1 cellular context compared by ENCODE assay signal in the genomic region with DNA sequence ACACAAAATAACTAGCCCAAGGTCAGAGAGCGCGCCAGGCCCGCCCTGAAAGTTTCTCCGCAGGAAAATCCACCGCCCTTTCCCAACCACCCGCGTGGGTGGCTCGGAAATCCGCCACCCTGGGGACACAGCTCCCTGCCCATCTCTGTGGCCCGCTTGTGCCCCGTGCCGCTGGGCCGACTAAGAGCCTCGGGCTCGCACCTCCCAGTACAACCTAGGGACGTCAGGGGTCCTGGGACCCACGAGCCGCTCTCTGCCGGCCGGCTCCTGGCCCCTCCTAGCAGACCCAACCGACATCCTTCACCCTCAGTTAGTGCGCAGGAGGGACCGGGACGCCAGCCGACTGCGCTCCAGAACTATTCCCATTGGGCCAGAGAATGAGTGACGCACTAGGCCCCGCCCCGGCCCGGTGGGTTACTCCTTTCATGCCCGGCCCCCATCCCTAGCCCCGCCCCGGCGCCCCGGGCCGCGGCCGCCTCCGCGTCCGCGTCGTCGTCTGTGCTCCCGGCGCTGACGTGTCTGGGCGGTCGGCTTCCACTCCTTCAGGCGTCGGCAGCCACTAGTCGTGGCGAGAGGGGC.
TF ChIP-seq lines count a peak whose summit lies in the region.

No MANE protein-coding gene starts in this region.

TF ChIP-seq in HepG2, 621 proteins besides CTCF, POLR2A, EP300 and RAD21 (continued from another document and continues in another):
- TF ChIP-seq ZNF775 (CRISPR knock-in tag; IDR thresholded peaks at IDR 0.05; ENCODE audit: borderline replicate concordance), result no peak
- no peak for TF ChIP-seq SYNCRIP (IDR thresholded peaks at IDR 0.05; ENCODE audit: insufficient read depth, low read depth, low read length)
- TF ChIP-seq SRSF1 (optimal IDR thresholded peaks at IDR 0.05; ENCODE audit: low read depth, low read length), result no peak
- no peak for TF ChIP-seq ZKSCAN5 (CRISPR knock-in tag; IDR thresholded peaks at IDR 0.05)
- no peak for TF ChIP-seq ZMYM3 (CRISPR knock-in tag; IDR thresholded peaks at IDR 0.05)
- no peak for TF ChIP-seq USF2 (IDR thresholded peaks at IDR 0.05; ENCODE audit: low read depth, low read length)
- no peak for TF ChIP-seq USF2 (CRISPR knock-in tag; IDR thresholded peaks at IDR 0.05; ENCODE audit: borderline replicate concordance)
- no peak for TF ChIP-seq ZNF777 (CRISPR knock-in tag; IDR thresholded peaks at IDR 0.05)
- TF ChIP-seq, protein P1, sequence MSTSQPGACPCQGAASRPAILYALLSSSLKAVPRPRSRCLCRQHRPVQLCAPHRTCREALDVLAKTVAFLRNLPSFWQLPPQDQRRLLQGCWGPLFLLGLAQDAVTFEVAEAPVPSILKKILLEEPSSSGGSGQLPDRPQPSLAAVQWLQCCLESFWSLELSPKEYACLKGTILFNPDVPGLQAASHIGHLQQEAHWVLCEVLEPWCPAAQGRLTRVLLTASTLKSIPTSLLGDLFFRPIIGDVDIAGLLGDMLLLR (CRISPR knock-in tag; IDR thresholded peaks at IDR 0.05), result no peak
- TF ChIP-seq, protein P2, sequence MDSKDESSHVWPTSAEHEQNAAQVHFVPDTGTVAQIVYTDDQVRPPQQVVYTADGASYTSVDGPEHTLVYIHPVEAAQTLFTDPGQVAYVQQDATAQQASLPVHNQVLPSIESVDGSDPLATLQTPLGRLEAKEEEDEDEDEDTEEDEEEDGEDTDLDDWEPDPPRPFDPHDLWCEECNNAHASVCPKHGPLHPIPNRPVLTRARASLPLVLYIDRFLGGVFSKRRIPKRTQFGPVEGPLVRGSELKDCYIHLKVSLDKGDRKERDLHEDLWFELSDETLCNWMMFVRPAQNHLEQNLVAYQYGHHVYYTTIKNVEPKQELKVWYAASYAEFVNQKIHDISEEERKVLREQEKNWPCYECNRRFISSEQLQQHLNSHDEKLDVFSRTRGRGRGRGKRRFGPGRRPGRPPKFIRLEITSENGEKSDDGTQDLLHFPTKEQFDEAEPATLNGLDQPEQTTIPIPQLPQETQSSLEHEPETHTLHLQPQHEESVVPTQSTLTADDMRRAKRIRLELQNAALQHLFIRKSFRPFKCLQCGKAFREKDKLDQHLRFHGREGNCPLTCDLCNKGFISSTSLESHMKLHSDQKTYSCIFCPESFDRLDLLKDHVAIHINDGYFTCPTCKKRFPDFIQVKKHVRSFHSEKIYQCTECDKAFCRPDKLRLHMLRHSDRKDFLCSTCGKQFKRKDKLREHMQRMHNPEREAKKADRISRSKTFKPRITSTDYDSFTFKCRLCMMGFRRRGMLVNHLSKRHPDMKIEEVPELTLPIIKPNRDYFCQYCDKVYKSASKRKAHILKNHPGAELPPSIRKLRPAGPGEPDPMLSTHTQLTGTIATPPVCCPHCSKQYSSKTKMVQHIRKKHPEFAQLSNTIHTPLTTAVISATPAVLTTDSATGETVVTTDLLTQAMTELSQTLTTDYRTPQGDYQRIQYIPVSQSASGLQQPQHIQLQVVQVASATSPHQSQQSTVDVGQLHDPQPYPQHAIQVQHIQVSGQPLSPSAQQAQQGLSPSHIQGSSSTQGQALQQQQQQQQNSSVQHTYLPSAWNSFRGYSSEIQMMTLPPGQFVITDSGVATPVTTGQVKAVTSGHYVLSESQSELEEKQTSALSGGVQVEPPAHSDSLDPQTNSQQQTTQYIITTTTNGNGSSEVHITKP (CRISPR knock-in tag; IDR thresholded peaks at IDR 0.05; ENCODE audit: low read depth), result no peak
- TF ChIP-seq, protein P3, sequence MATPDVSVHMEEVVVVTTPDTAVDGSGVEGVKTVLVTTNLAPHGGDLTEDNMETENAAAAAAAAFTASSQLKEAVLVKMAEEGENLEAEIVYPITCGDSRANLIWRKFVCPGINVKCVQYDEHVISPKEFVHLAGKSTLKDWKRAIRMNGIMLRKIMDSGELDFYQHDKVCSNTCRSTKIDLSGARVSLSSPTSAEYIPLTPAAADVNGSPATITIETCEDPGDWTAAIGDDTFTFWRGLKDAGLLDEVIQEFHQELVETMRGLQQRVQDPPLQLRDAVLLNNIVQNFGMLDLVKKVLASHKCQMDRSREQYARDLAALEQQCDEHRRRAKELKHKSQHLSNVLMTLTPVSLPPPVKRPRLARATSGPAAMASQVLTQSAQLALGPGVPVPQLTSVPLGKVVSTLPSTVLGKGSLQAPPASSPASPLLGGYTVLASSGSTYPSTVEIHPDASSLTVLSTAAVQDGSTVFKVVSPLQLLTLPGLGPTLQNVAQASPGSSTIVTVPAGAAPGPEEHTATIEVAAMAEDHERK (CRISPR knock-in tag; IDR thresholded peaks at IDR 0.05; ENCODE audit: low read depth), result 0 out of 2 replicates have a peak, but pooled peaks have one; percentile 24
- no peak for TF ChIP-seq ZNF674 (CRISPR knock-in tag; IDR thresholded peaks at IDR 0.05; ENCODE audit: low read depth)
- no peak for TF ChIP-seq ZBTB20 (CRISPR knock-in tag; IDR thresholded peaks at IDR 0.05; ENCODE audit: borderline replicate concordance, low read depth)
- peak; percentile 9; the same call in 1 of the 2 replicates for TF ChIP-seq MEF2D (CRISPR knock-in tag; IDR thresholded peaks at IDR 0.05)
- 0 out of 2 replicates have a peak, but pooled peaks have one; percentile 0 for TF ChIP-seq CREB3 (CRISPR knock-in tag; IDR thresholded peaks at IDR 0.05)
- TF ChIP-seq MYC (CRISPR knock-in tag; IDR thresholded peaks at IDR 0.05; ENCODE audit: borderline replicate concordance), result no peak
- TF ChIP-seq ZNF577 (CRISPR knock-in tag; IDR thresholded peaks at IDR 0.05; ENCODE audit: borderline replicate concordance, low read depth), result no peak
- TF ChIP-seq ZMYM4 (CRISPR knock-in tag; IDR thresholded peaks at IDR 0.05), result no peak; the same call in 1 of the 2 replicates
- TF ChIP-seq ATAD3A (CRISPR knock-in tag; IDR thresholded peaks at IDR 0.05), result no peak
- no peak for TF ChIP-seq KLF13 (CRISPR knock-in tag; IDR thresholded peaks at IDR 0.05)
- no peak for TF ChIP-seq ASH2L (IDR thresholded peaks at IDR 0.05; ENCODE audit: insufficient read length, low read depth, low read length)
- TF ChIP-seq HNRNPH1 (optimal IDR thresholded peaks at IDR 0.05; ENCODE audit: low read depth, low read length), result no peak
- TF ChIP-seq, protein P4, sequence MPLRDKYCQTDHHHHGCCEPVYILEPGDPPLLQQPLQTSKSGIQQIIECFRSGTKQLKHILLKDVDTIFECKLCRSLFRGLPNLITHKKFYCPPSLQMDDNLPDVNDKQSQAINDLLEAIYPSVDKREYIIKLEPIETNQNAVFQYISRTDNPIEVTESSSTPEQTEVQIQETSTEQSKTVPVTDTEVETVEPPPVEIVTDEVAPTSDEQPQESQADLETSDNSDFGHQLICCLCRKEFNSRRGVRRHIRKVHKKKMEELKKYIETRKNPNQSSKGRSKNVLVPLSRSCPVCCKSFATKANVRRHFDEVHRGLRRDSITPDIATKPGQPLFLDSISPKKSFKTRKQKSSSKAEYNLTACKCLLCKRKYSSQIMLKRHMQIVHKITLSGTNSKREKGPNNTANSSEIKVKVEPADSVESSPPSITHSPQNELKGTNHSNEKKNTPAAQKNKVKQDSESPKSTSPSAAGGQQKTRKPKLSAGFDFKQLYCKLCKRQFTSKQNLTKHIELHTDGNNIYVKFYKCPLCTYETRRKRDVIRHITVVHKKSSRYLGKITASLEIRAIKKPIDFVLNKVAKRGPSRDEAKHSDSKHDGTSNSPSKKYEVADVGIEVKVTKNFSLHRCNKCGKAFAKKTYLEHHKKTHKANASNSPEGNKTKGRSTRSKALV (CRISPR knock-in tag; IDR thresholded peaks at IDR 0.05), result no peak
- no peak for TF ChIP-seq ZMAT5 (CRISPR knock-in tag; IDR thresholded peaks at IDR 0.05; ENCODE audit: borderline replicate concordance, low read depth)
- TF ChIP-seq GRHL1 (CRISPR knock-in tag; conservative IDR thresholded peaks at IDR 0.05), result no peak
- TF ChIP-seq ZSCAN12 (CRISPR knock-in tag; IDR thresholded peaks at IDR 0.05), result no peak
- no peak for TF ChIP-seq NFE2L2 (IDR thresholded peaks at IDR 0.05; ENCODE audit: low read length)
- no peak for TF ChIP-seq ZNF512 (CRISPR knock-in tag; IDR thresholded peaks at IDR 0.05)
- no peak for TF ChIP-seq ZNF720 (CRISPR knock-in tag; IDR thresholded peaks at IDR 0.05)
- no peak for TF ChIP-seq CHD2 (IDR thresholded peaks at IDR 0.05; ENCODE audit: low read depth, low read length)
- TF ChIP-seq GABPB1 (CRISPR knock-in tag; IDR thresholded peaks at IDR 0.05), result peak; percentile 57; the same call in 1 of the 2 replicates
- TF ChIP-seq PTBP1 (IDR thresholded peaks at IDR 0.05; ENCODE audit: low read depth, low read length, poor library complexity, severe bottlenecking), result no peak
- no peak for TF ChIP-seq MED13 (CRISPR knock-in tag; IDR thresholded peaks at IDR 0.05)
- no peak for TF ChIP-seq ZBTB7A (CRISPR knock-in tag; IDR thresholded peaks at IDR 0.05)
- no peak for TF ChIP-seq PRPF4 (IDR thresholded peaks at IDR 0.05; ENCODE audit: low read depth, low read length, poor library complexity, severe bottlenecking)
- TF ChIP-seq, protein P5, sequence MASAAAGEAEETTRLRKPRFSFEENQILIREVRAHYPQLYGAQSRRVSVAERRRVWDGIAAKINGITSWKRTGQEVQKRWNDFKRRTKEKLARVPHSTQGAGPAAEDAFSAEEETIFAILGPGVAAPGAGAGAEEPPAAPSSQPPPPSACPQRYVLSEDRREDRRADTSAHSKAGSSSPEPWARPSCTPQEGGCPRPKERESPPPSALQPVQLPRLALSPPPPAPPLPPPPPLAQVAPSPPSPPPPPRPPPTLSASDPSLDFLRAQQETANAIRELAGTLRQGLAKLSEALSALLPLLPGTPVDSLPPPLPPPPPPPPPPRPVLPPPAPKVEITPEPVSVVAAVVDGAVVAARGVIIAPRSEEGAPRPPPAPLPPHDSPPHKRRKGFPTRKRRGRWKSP (CRISPR knock-in tag; IDR thresholded peaks at IDR 0.05), result no peak
- TF ChIP-seq CREM (IDR thresholded peaks at IDR 0.05), result no peak
- TF ChIP-seq CREM (CRISPR knock-in tag; IDR thresholded peaks at IDR 0.05), result no peak
- no peak for TF ChIP-seq HCFC1 (IDR thresholded peaks at IDR 0.05; ENCODE audit: low read depth, low read length)
